In the genomic region with DNA sequence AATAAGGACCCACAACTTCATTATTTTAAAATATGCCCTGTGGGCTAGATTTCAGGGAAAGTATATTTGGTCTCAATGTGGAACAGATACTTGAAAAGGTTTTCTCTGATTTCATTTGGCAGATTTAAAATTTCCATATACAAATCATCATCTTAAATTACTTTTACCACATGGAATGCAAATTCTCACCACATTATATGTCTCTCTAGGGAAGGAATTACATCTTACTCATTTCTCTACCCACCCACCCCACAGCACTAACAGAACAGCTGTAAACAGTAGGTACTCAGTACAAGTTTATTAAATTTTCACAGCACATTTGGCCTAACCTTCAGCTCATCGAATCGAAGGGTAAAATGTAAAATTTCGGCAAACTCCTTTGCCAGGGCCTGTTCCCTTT, we compare ENCODE assay signal across 34 cellular contexts.
"Had no signal": no experiment of that assay in that cellular context is flagged by ENCODE, and none has a peak within 500 bp of the region (broad histone marks: within the 10 kb centered on the region; RNA-seq: fewer than 3 reads in every experiment).

No MANE protein-coding gene starts in this region.

- H2AFZ ChIP-seq: PC-9 had no signal

- H3K4me3 Mint-ChIP-seq: activated CD4-positive, alpha-beta T cell treated with anti-CD3 and anti-CD28 coated beads for 36 hours; activated CD4-positive, alpha-beta T cell treated with anti-CD3 and anti-CD28 coated beads, Interleukin-2, amount 10 ng/mL, durations not matched to agents 7 days and 5 days; activated CD8-positive, alpha-beta T cell treated with anti-CD3 and anti-CD28 coated beads, Interleukin-2, amount 10 ng/mL, durations not matched to agents 7 days and 5 days; activated naive CD4-positive, alpha-beta T cell treated with anti-CD3 and anti-CD28 coated beads, Interleukin-2, amount 10 ng/mL, durations not matched to agents 7 days and 5 days; activated naive CD8-positive, alpha-beta T cell; activated naive CD8-positive, alpha-beta T cell treated with anti-CD3 and anti-CD28 coated beads, Interleukin-2, amount 50 U/mL, for 24 hours; activated T-cell treated with anti-CD3 and anti-CD28 coated beads, Interleukin-2, amount 50 U/mL, for 4 hours; activated T-helper 1 cell treated with anti-CD3 and anti-CD28 coated beads, Interleukin-12 subunit alpha, Interleukin-12 subunit beta, Interleukin-2, Interleukin-4 antibody, amounts not matched to agents 30 ng/mL and 10 ng/mL and 1 ng/mL, durations not matched to agents 14 hours and 24 hours and 36 hours; brain had no signal

- H3K27ac Mint-ChIP-seq: activated CD4-positive, alpha-beta T cell treated with anti-CD3 and anti-CD28 coated beads for 36 hours; activated CD4-positive, alpha-beta T cell treated with anti-CD3 and anti-CD28 coated beads, Interleukin-2, amount 10 ng/mL, durations not matched to agents 7 days and 5 days; activated CD8-positive, alpha-beta T cell treated with anti-CD3 and anti-CD28 coated beads, Interleukin-2, amount 10 ng/mL, durations not matched to agents 7 days and 5 days; activated naive CD4-positive, alpha-beta T cell treated with anti-CD3 and anti-CD28 coated beads, Interleukin-2, amount 10 ng/mL, durations not matched to agents 7 days and 5 days; activated naive CD8-positive, alpha-beta T cell; activated naive CD8-positive, alpha-beta T cell treated with anti-CD3 and anti-CD28 coated beads, Interleukin-2, amount 50 U/mL, for 24 hours; activated T-helper 1 cell treated with anti-CD3 and anti-CD28 coated beads, Interleukin-12 subunit alpha, Interleukin-12 subunit beta, Interleukin-2, Interleukin-4 antibody, amounts not matched to agents 30 ng/mL and 10 ng/mL and 1 ng/mL, durations not matched to agents 14 hours and 24 hours and 36 hours; brain had no signal

- H3K36me3 Mint-ChIP-seq: activated naive CD4-positive, alpha-beta T cell treated with anti-CD3 and anti-CD28 coated beads, Interleukin-2, amount 10 ng/mL, durations not matched to agents 7 days and 5 days; activated naive CD8-positive, alpha-beta T cell had no signal

- H3K4me3 ChIP-seq: K562, PC-9 had no signal

- H3K27ac ChIP-seq: PC-9 had no signal

- ATAC-seq: activated CD4-positive, alpha-beta T cell treated with anti-CD3 and anti-CD28 coated beads for 36 hours; activated CD4-positive, CD25-positive, alpha-beta regulatory T cell treated with anti-CD3 and anti-CD28 coated beads, Interleukin-2, amount 50 U/mL, for 24 hours; activated CD8-positive, alpha-beta T cell treated with anti-CD3 and anti-CD28 coated beads, Interleukin-2, amount 10 ng/mL, durations not matched to agents 7 days and 5 days; activated naive CD8-positive, alpha-beta T cell treated with anti-CD3 and anti-CD28 coated beads, Interleukin-2, amount 50 U/mL, for 24 hours; activated T-cell treated with anti-CD3 and anti-CD28 coated beads, Interleukin-2, amount 50 U/mL, for 4 hours; K562 had no signal

- H3K27me3 Mint-ChIP-seq: activated CD4-positive, alpha-beta T cell treated with anti-CD3 and anti-CD28 coated beads, Interleukin-2, amount 10 ng/mL, durations not matched to agents 7 days and 5 days; activated naive CD4-positive, alpha-beta T cell treated with anti-CD3 and anti-CD28 coated beads, Interleukin-2, amount 10 ng/mL, durations not matched to agents 7 days and 5 days; activated naive CD8-positive, alpha-beta T cell treated with anti-CD3 and anti-CD28 coated beads, Interleukin-2, amount 50 U/mL, for 24 hours; brain had no signal

- H3K9me3 Mint-ChIP-seq: activated CD4-positive, alpha-beta T cell treated with anti-CD3 and anti-CD28 coated beads, Interleukin-2, amount 10 ng/mL, durations not matched to agents 7 days and 5 days; activated naive CD4-positive, alpha-beta T cell treated with anti-CD3 and anti-CD28 coated beads, Interleukin-2, amount 10 ng/mL, durations not matched to agents 7 days and 5 days; activated naive CD8-positive, alpha-beta T cell treated with anti-CD3 and anti-CD28 coated beads, Interleukin-2, amount 50 U/mL, for 24 hours; activated T-cell treated with anti-CD3 and anti-CD28 coated beads, Interleukin-2, amount 50 U/mL, for 4 hours; activated T-helper 1 cell treated with anti-CD3 and anti-CD28 coated beads, Interleukin-12 subunit alpha, Interleukin-12 subunit beta, Interleukin-2, Interleukin-4 antibody, amounts not matched to agents 30 ng/mL and 10 ng/mL and 1 ng/mL, durations not matched to agents 14 hours and 24 hours and 36 hours; brain had no signal

- H3K4me1 Mint-ChIP-seq: activated CD4-positive, alpha-beta T cell treated with anti-CD3 and anti-CD28 coated beads for 36 hours; activated CD4-positive, alpha-beta T cell treated with anti-CD3 and anti-CD28 coated beads, Interleukin-2, amount 10 ng/mL, durations not matched to agents 7 days and 5 days; activated naive CD4-positive, alpha-beta T cell treated with anti-CD3 and anti-CD28 coated beads, Interleukin-2, amount 10 ng/mL, durations not matched to agents 7 days and 5 days; activated naive CD8-positive, alpha-beta T cell treated with anti-CD3 and anti-CD28 coated beads, Interleukin-2, amount 50 U/mL, for 24 hours; brain had no signal

- H3K4me2 ChIP-seq: PC-9 had no signal

- DNase-seq: activated CD4-positive, alpha-beta T cell treated with anti-CD3 and anti-CD28 coated beads for 36 hours; activated CD4-positive, alpha-beta T cell treated with anti-CD3 and anti-CD28 coated beads, Interleukin-2, amount 10 ng/mL, durations not matched to agents 7 days and 5 days; activated CD4-positive, alpha-beta T cell treated with anti-CD3 and anti-CD28 coated beads, Interleukin-2, amount 50 U/mL, for 48 hours; activated CD8-positive, alpha-beta memory T cell treated with anti-CD3 and anti-CD28 coated beads, Interleukin-2, amount 50 U/mL, for 4 hours; activated CD8-positive, alpha-beta T cell treated with anti-CD3 and anti-CD28 coated beads, Interleukin-2, amount 10 ng/mL, durations not matched to agents 7 days and 5 days; activated effector memory CD4-positive, alpha-beta T cell treated with Interleukin-2 at 50 U/mL for 16 hours; activated naive CD4-positive, alpha-beta T cell treated with anti-CD3 and anti-CD28 coated beads, Interleukin-2, amount 10 ng/mL, durations not matched to agents 7 days and 5 days; activated naive CD8-positive, alpha-beta T cell treated with anti-CD3 and anti-CD28 coated beads, Interleukin-2, amount 50 U/mL, for 24 hours; activated T-cell treated with anti-CD3 and anti-CD28 coated beads for 4 hours; activated T-cell treated with anti-CD3 and anti-CD28 coated beads, Interleukin-2, amount 50 U/mL, for 4 hours; anterior cingulate cortex; central memory CD4-positive, alpha-beta T cell; Kasumi-1; MM.1S; MV-4-11; NCI-H1092; NCI-H1436 treated with DMSO at 0.1 percent for 48 hours; NCI-H1694 treated with DMSO at 0.1 percent for 48 hours; NCI-H2029; NCI-H345; NCI-H524 treated with DMSO at 0.1 percent for 48 hours; NCI-H748 treated with DMSO at 0.1 percent for 48 hours; NK-92 treated with Interleukin-12 subunit alpha and Interleukin-12 subunit beta, amount 100 ng/mL, for 24 hours; PC-9; Right ventricle myocardium superior; SW 1271; T-helper 1 cell; T-helper 2 cell; T1000 had no signal
